ENCODE assay signal across 11 cellular contexts in genomic region chr10:102604379-102604960, GRCh38. TPM values are rescaled to one million over a fixed set of nuclear protein-coding genes. Genes with fewer than 3 reads are reported as not detected.
DNase-seq lines count a peak whose midpoint lies in the region; ATAC-seq and TF ChIP-seq lines count a peak whose summit lies in the region.
"Had no signal": no experiment of that assay in that cellular context is flagged by ENCODE, and none has a peak within 500 bp of the region (broad histone marks: within the 10 kb centered on the region; RNA-seq: fewer than 3 reads in every experiment).

No MANE protein-coding gene starts in this region.

- in situ Hi-C loops in astrocyte of the spinal cord (cut with HindIII; ENCODE audit: low sequenced_read_pairs) = no loop called here

- TF ChIP-seq CTCF in astrocyte of the spinal cord (IDR thresholded peaks at IDR 0.05; ENCODE audit: low read depth, low read length) = no peak
- TF ChIP-seq CTCF in kidney epithelial cell (IDR thresholded peaks at IDR 0.05; ENCODE audit: insufficient read depth, low read length, poor library complexity, severe bottlenecking) = no peak

- H3K4me3 ChIP-seq in astrocyte of the spinal cord (ENCODE audit: low read depth, low read length) (no peak overlapping the region), kidney epithelial cell (ENCODE audit: low read depth, low read length) (no peak overlapping the region)

- DNase-seq in Right ventricle myocardium superior = no peak
- DNase-seq in cardiac septum (ENCODE audit: low spot score) = no peak
- DNase-seq in astrocyte of the spinal cord (ENCODE audit: low read depth, low spot score) = peak; percentile 72
- DNase-seq in kidney epithelial cell (ENCODE audit: low read depth) = peak; percentile 86
- no peak for DNase-seq in NCI-H526 (lab: John Stamatoyannopoulos, UW)
- DNase-seq: effector CD8-positive, alpha-beta T cell; natural killer cell; NCI-H524 treated with DMSO at 0.1 percent for 48 hours had no signal

- intact Hi-C loops in Right ventricle myocardium superior (cut with DNase I) = no loop called here
- intact Hi-C loops in cardiac septum (cut with DNase I) = no loop called here

- ATAC-seq in Right ventricle myocardium superior (ENCODE audit: poor library complexity) (peak; percentile 19), GM21786 (IDR thresholded peaks at IDR 0.05; ENCODE audit: unreplicated experiment) (no peak), GM18873 (IDR thresholded peaks at IDR 0.05; ENCODE audit: low FRiP score, unreplicated experiment) (no peak), GM18498 (IDR thresholded peaks at IDR 0.05; ENCODE audit: unreplicated experiment) (no peak)
- ATAC-seq: natural killer cell had no signal

- no peaks in the 10 kb centered on the region for H3K36me3 ChIP-seq in kidney epithelial cell (ENCODE audit: control insufficient read depth, insufficient read depth, low read length)

- no peaks in the 10 kb centered on the region for H3K27me3 ChIP-seq in kidney epithelial cell (ENCODE audit: control insufficient read depth, insufficient read depth, low read length)

RNA-seq across cellular contexts. Expression of gene TRIM8, which starts 39.8 kb away (rescaled TPM):
- total RNA-seq in Right ventricle myocardium superior = 103 TPM
- total RNA-seq in cardiac septum = 99.6 TPM
- 393 and 426 TPM in 2 replicates for total RNA-seq in kidney epithelial cell

Comparison
In these comparisons a context has a peak if more than half of its experiments do, and no peak if none do; other contexts are left out.
1. DNase-seq: peak in astrocyte of the spinal cord (single experiment) and kidney epithelial cell (single experiment); none in Right ventricle myocardium superior (single experiment), cardiac septum (single experiment) and NCI-H526 (0 of 2).